Comparison of ENCODE assay signal across 9 cellular contexts in the genomic region with DNA sequence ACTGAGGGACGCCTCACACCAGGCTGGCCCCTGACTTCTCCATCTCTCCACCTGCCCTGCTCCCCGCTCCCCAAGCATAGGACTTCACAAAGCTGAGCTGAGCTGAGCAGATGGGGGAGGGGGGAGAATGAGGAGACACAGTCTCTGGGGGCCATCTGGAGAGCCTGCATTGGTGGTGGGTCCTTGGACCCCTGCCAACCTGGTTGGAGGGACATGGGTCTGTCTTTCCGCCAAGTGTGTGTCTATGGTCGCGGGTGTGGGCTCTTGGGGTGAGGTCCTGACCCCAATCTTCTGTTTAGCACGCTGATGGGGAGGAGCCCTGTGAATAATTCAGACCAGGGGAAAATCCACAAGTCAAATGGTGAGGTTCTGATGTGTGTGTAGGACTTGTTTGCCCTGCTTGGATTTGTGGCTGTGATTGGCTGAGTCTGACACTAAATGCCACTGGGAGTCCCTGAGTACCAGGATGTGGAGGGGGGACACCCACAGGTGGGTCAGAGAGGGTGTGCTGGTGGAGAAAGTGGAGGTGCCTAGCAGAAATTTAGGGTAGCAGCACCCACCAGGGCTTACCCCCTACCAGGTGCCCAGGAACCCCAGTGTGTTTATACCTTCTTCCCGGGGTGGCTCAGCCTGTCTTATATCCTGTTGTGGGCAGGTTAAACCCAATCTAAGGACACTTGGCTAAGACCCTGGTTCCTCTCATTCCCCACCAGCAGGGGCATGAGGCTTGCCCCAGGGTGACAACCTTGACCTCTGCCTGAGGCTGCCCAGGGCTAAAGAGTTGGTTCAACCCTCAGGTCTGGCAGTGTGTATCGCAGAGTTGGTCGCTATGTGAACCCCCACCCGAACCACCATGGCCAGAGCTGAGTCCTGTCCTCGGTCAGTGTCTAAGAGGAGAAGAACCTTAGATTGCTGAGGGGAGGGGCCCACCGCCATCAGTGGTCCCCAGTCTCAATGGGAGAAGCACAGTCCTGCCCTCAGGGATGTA. TPM values are rescaled to one million over a fixed set of nuclear protein-coding genes. Genes with fewer than 3 reads are reported as not detected.
DNase-seq lines count a peak whose midpoint lies in the region; ATAC-seq and TF ChIP-seq lines count a peak whose summit lies in the region.
"Had no signal": no experiment of that assay in that cellular context is flagged by ENCODE, and none has a peak within 500 bp of the region (broad histone marks: within the 10 kb centered on the region; RNA-seq: fewer than 3 reads in every experiment).

No MANE protein-coding gene starts in this region.

- peaks cover 69% of the 10 kb centered on the region for H3K4me1 ChIP-seq in lower lobe of right lung
- peaks cover 8 to 39% (median 26%) of the 10 kb centered on the region in 4 donors for H3K4me1 ChIP-seq in transverse colon

- peak overlapping the region; percentile 81 for H3K27ac ChIP-seq in lower lobe of right lung
- H3K27ac ChIP-seq in transverse colon = peak overlapping the region; percentile 76 to 84 (median 83)

- WGBS in transverse colon (ENCODE audit: low coverage in 1 of 2), 2 donors = 64% methylated on average over 12 of the region's 12 CpGs; no CpG with 5 or more reads in 1 of the 2 donors

- H3K4me3 ChIP-seq in lower lobe of right lung (peak overlapping the region; percentile 60), transverse colon (peak overlapping the region in 1 of 4 donors; percentile 54)

- H3K36me3 ChIP-seq in lower lobe of right lung = no peaks in the 10 kb centered on the region
- no peaks in the 10 kb centered on the region for H3K36me3 ChIP-seq in transverse colon

- no peak for ATAC-seq in lower lobe of right lung

- intact Hi-C loops in lower lobe of right lung (cut with DNase I) (no loop called here), transverse colon (cut with DNase I; ENCODE audit: low total_unique reads) (no loop called here)

- TF ChIP-seq POLR2A in transverse colon (IDR thresholded peaks at IDR 0.05) = no peak

- TF ChIP-seq CTCF in lower lobe of right lung (IDR thresholded peaks at IDR 0.05) (no peak), transverse colon (IDR thresholded peaks at IDR 0.05) (no peak)

- peak; percentile 80 for DNase-seq in activated effector memory CD4-positive, alpha-beta T cell treated with anti-CD3 and anti-CD28 coated beads, Interleukin-2, amount 50 U/mL, for 16 hours
- DNase-seq in activated effector memory CD4-positive, alpha-beta T cell treated with Interleukin-2 at 50 U/mL for 16 hours = no peak
- peak; percentile 82 for DNase-seq in activated CD8-positive, alpha-beta memory T cell treated with anti-CD3 and anti-CD28 coated beads, Interleukin-2, amount 50 U/mL, for 48 hours
- DNase-seq in lower lobe of right lung (no peak), transverse colon (no peak), SW480 (ENCODE audit: low spot score) (no peak), inferior parietal cortex (ENCODE audit: extremely low spot score) (no peak), anterior cingulate cortex (lab: John Stamatoyannopoulos, UW) (no peak)
- DNase-seq: hippocampal formation had no signal

- H3K9me3 ChIP-seq in lower lobe of right lung = no peaks in the 10 kb centered on the region
- no peaks in the 10 kb centered on the region for H3K9me3 ChIP-seq in transverse colon

- no peak for TF ChIP-seq EP300 in transverse colon (IDR thresholded peaks at IDR 0.05; ENCODE audit: low read depth)

- in situ Hi-C loops in transverse colon (cut with MboI; ENCODE audit: low pct_ligation_motif_present in 1 of 4, low pct_unique_long_range_greater_than_20kb in 1 of 4, low sequenced_read_pairs in 3 of 4) = no loop called here

- H3K27me3 ChIP-seq in lower lobe of right lung (ENCODE audit: low read depth) (no peaks in the 10 kb centered on the region), transverse colon (peaks cover 29% of the 10 kb centered on the region)

RNA-seq across cellular contexts. Expression of gene FMNL1, which starts 2.1 kb away (rescaled TPM):
- total RNA-seq in lower lobe of right lung (87.0 TPM), transverse colon (10 to 100 TPM in 2 of 4 donors, 1 to 10 TPM in 2; 1.2 to 17.5 (median 10.6) TPM)

RNA-seq across cellular contexts. Expression of gene SPATA32, which starts 38.1 kb away (rescaled TPM):
- not detected for total RNA-seq in lower lobe of right lung
- under 1 TPM in 1 of 4 donors, not detected in 3; 0.48 TPM for total RNA-seq in transverse colon

Comparison
In these comparisons a context has a peak if more than half of its experiments do, and no peak if none do; other contexts are left out.
1. DNase-seq: peak in activated effector memory CD4-positive, alpha-beta T cell treated with anti-CD3 and anti-CD28 coated beads, Interleukin-2, amount 50 U/mL, for 16 hours (single experiment) and activated CD8-positive, alpha-beta memory T cell treated with anti-CD3 and anti-CD28 coated beads, Interleukin-2, amount 50 U/mL, for 48 hours (single experiment); none in activated effector memory CD4-positive, alpha-beta T cell treated with Interleukin-2 at 50 U/mL for 16 hours (single experiment), lower lobe of right lung (single experiment), transverse colon (single experiment), SW480 (single experiment), inferior parietal cortex (single experiment) and anterior cingulate cortex (0 of 58).